In genomic region chr12:121663610-121663929, GRCh38 we compare ENCODE assay signal across 12 cellular contexts. TPM values are rescaled to one million over a fixed set of nuclear protein-coding genes. Genes with fewer than 3 reads are reported as not detected.
DNase-seq lines count a peak whose midpoint lies in the region; ATAC-seq lines count a peak whose summit lies in the region.
"Had no signal": no experiment of that assay in that cellular context is flagged by ENCODE, and none has a peak within 500 bp of the region (broad histone marks: within the 10 kb centered on the region; RNA-seq: fewer than 3 reads in every experiment).

No MANE protein-coding gene starts in this region.

- no peak overlapping the region for H4K8ac ChIP-seq in neuronal stem cell (ENCODE audit: low read depth, low read length)

- H3K36me3 ChIP-seq in KOPT-K1 (ENCODE audit: insufficient read depth, low read length) (peaks cover 17% of the 10 kb centered on the region; the same call in 1 of the 2 replicates), neuronal stem cell (replicated peaks in 1 of 2; ENCODE audit: control insufficient read depth in 2 of 2, insufficient read depth in 2 of 2, low read length in 2 of 2) (no peaks in the 10 kb centered on the region)
- no peaks in the 10 kb centered on the region for H3K36me3 ChIP-seq in effector memory CD4-positive, alpha-beta T cell (ENCODE audit: control insufficient read depth, insufficient read depth, low read length)
- H3K36me3 ChIP-seq: suprapubic skin had no signal

- no peak overlapping the region for H3K4me2 ChIP-seq in neuronal stem cell (ENCODE audit: insufficient read depth, low read length, poor library complexity, severe bottlenecking)

- no peaks in the 10 kb centered on the region for H3K9me3 Mint-ChIP-seq in activated CD4-positive, alpha-beta T cell treated with anti-CD3 and anti-CD28 coated beads, Interleukin-2, amount 10 ng/mL, durations not matched to agents 24 days and 14 days
- H3K9me3 Mint-ChIP-seq in activated naive CD8-positive, alpha-beta T cell treated with anti-CD3 and anti-CD28 coated beads, Interleukin-2, amount 10 ng/mL, durations not matched to agents 7 days and 5 days = no peaks in the 10 kb centered on the region

- peaks cover 3% of the 10 kb centered on the region for H3K79me1 ChIP-seq in neuronal stem cell (ENCODE audit: low read depth, low read length)

- H3K4ac ChIP-seq in neuronal stem cell (ENCODE audit: low read length) = no peak overlapping the region

- peak overlapping the region; percentile 82 for H3K4me3 Mint-ChIP-seq in activated CD4-positive, alpha-beta T cell treated with anti-CD3 and anti-CD28 coated beads, Interleukin-2, amount 10 ng/mL, durations not matched to agents 24 days and 14 days
- peak overlapping the region; percentile 95 for H3K4me3 Mint-ChIP-seq in activated naive CD8-positive, alpha-beta T cell treated with anti-CD3 and anti-CD28 coated beads, Interleukin-2, amount 10 ng/mL, durations not matched to agents 7 days and 5 days

- whole genome bisulfite sequencing in neuronal stem cell (ENCODE audit: extremely low coverage in 2 of 2, insufficient read length in 2 of 2, insufficient replicate concordance in 1 of 2), 2 donors = no CpG with 5 or more reads among the region's 3 CpGs

- peak overlapping the region; percentile 83 for H3K27ac ChIP-seq in KOPT-K1 (ENCODE audit: low read depth, low read length, poor library complexity, severe bottlenecking)
- H3K27ac ChIP-seq in neuronal stem cell (replicated peaks; ENCODE audit: low read length) = no peak overlapping the region
- H3K27ac ChIP-seq in effector memory CD4-positive, alpha-beta T cell (ENCODE audit: insufficient read depth, low read length, poor library complexity, severe bottlenecking) = no peak overlapping the region
- H3K27ac ChIP-seq: A549, suprapubic skin had no signal

- no peak overlapping the region for H3K23ac ChIP-seq in neuronal stem cell (ENCODE audit: low read depth, low read length, poor library complexity)

- no peak for DNase-seq in activated CD4-positive, alpha-beta T cell treated with anti-CD3 and anti-CD28 coated beads, Interleukin-2, amount 10 ng/mL, durations not matched to agents 24 days and 14 days
- no peak for DNase-seq in activated CD4-positive, alpha-beta T cell treated with anti-CD3 and anti-CD28 coated beads, Interleukin-2, amount 50 U/mL, for 1 hour
- no peak for DNase-seq in activated naive CD8-positive, alpha-beta T cell treated with anti-CD3 and anti-CD28 coated beads, Interleukin-2, amount 10 ng/mL, durations not matched to agents 7 days and 5 days
- DNase-seq in neuronal stem cell (ENCODE audit: low spot score) = no peak
- DNase-seq in effector memory CD4-positive, alpha-beta T cell = no peak
- no peak for DNase-seq in sciatic nerve (ENCODE audit: low spot score)
- no peak for DNase-seq in EL
- DNase-seq: NCI-H187 treated with DMSO at 0.1 percent for 48 hours had no signal

- H3K4me1 Mint-ChIP-seq in activated CD4-positive, alpha-beta T cell treated with anti-CD3 and anti-CD28 coated beads, Interleukin-2, amount 10 ng/mL, durations not matched to agents 24 days and 14 days = peaks cover 55% of the 10 kb centered on the region
- peaks cover 62% of the 10 kb centered on the region for H3K4me1 Mint-ChIP-seq in activated naive CD8-positive, alpha-beta T cell treated with anti-CD3 and anti-CD28 coated beads, Interleukin-2, amount 10 ng/mL, durations not matched to agents 7 days and 5 days

- H3K9ac ChIP-seq in neuronal stem cell (ENCODE audit: low read depth, low read length, poor library complexity) = no peak overlapping the region

- H3K27me3 Mint-ChIP-seq in activated CD4-positive, alpha-beta T cell treated with anti-CD3 and anti-CD28 coated beads, Interleukin-2, amount 10 ng/mL, durations not matched to agents 24 days and 14 days = no peaks in the 10 kb centered on the region
- no peaks in the 10 kb centered on the region for H3K27me3 Mint-ChIP-seq in activated naive CD8-positive, alpha-beta T cell treated with anti-CD3 and anti-CD28 coated beads, Interleukin-2, amount 10 ng/mL, durations not matched to agents 7 days and 5 days

- no peak overlapping the region for H3K14ac ChIP-seq in neuronal stem cell (ENCODE audit: low read length)

- H4K91ac ChIP-seq in neuronal stem cell (ENCODE audit: low read depth, low read length, poor library complexity) = no peak overlapping the region

- no peak overlapping the region for H2BK15ac ChIP-seq in neuronal stem cell (ENCODE audit: low read length)

- peaks cover 6% of the 10 kb centered on the region for H3K36me3 Mint-ChIP-seq in activated CD4-positive, alpha-beta T cell treated with anti-CD3 and anti-CD28 coated beads, Interleukin-2, amount 10 ng/mL, durations not matched to agents 24 days and 14 days (ENCODE audit: low read depth)
- H3K36me3 Mint-ChIP-seq in activated naive CD8-positive, alpha-beta T cell treated with anti-CD3 and anti-CD28 coated beads, Interleukin-2, amount 10 ng/mL, durations not matched to agents 7 days and 5 days = peaks cover 14% of the 10 kb centered on the region

- POLR2A ChIA-PET in activated naive CD8-positive, alpha-beta T cell treated with anti-CD3 and anti-CD28 coated beads, Interleukin-2, amount 10 ng/mL, durations not matched to agents 7 days and 5 days (lab: Charles Lee) = interaction anchor here (1.0 to 9.8 kb wide), 6 partner anchors 9 to 127 kb away, joined by 3 to 166 read pairs (median 4); partner anchors contain the start of gene ORAI1

- H3K27me3 ChIP-seq in neuronal stem cell (ENCODE audit: control insufficient read depth in 3 of 3, insufficient read depth in 3 of 3, low read depth in 1 of 3, low read length in 3 of 3) = no peaks in the 10 kb centered on the region
- no peaks in the 10 kb centered on the region for H3K27me3 ChIP-seq in effector memory CD4-positive, alpha-beta T cell (replicated peaks; ENCODE audit: control insufficient read depth, insufficient read depth, low read length, poor library complexity, severe bottlenecking)
- H3K27me3 ChIP-seq: suprapubic skin had no signal

- H2BK12ac ChIP-seq in neuronal stem cell (ENCODE audit: low read length) = no peak overlapping the region

- no peaks in the 10 kb centered on the region for H3K9me3 ChIP-seq in KOPT-K1 (ENCODE audit: insufficient read depth, low read length, poor library complexity, severe bottlenecking)
- no peaks in the 10 kb centered on the region for H3K9me3 ChIP-seq in neuronal stem cell (replicated peaks in 1 of 2; ENCODE audit: control insufficient read depth in 2 of 2, insufficient read depth in 1 of 2, low read depth in 1 of 2, low read length in 2 of 2)
- H3K9me3 ChIP-seq in effector memory CD4-positive, alpha-beta T cell (ENCODE audit: control insufficient read depth, low read length) = no peaks in the 10 kb centered on the region
- H3K9me3 ChIP-seq: A549, suprapubic skin had no signal

- peaks cover 8% of the 10 kb centered on the region in 2 donors for H3K4me1 ChIP-seq in neuronal stem cell (ENCODE audit: control insufficient read depth in 2 of 2, insufficient read depth in 1 of 2, low read depth in 1 of 2, low read length in 2 of 2)
- peaks cover 40% of the 10 kb centered on the region for H3K4me1 ChIP-seq in effector memory CD4-positive, alpha-beta T cell (ENCODE audit: control insufficient read depth, insufficient read depth, low read length, poor library complexity, severe bottlenecking)
- H3K4me1 ChIP-seq: A549 had no signal

- H2AFZ ChIP-seq in neuronal stem cell (ENCODE audit: low read length) = peak overlapping the region; percentile 77

- H3K27ac Mint-ChIP-seq in activated CD4-positive, alpha-beta T cell treated with anti-CD3 and anti-CD28 coated beads, Interleukin-2, amount 10 ng/mL, durations not matched to agents 24 days and 14 days = peak overlapping the region; percentile 82
- peak overlapping the region; percentile 92 for H3K27ac Mint-ChIP-seq in activated naive CD8-positive, alpha-beta T cell treated with anti-CD3 and anti-CD28 coated beads, Interleukin-2, amount 10 ng/mL, durations not matched to agents 7 days and 5 days

- H3K18ac ChIP-seq in neuronal stem cell (ENCODE audit: low read length) = no peak overlapping the region

- no peak overlapping the region for H2BK120ac ChIP-seq in neuronal stem cell (ENCODE audit: low read depth, low read length)

- ATAC-seq in activated naive CD8-positive, alpha-beta T cell treated with anti-CD3 and anti-CD28 coated beads, Interleukin-2, amount 10 ng/mL, durations not matched to agents 7 days and 5 days (ENCODE audit: low read depth) = no peak
- no peak for ATAC-seq in sciatic nerve

- intact Hi-C loops in activated CD4-positive, alpha-beta T cell treated with anti-CD3 and anti-CD28 coated beads, Interleukin-2, amount 10 ng/mL, durations not matched to agents 24 days and 14 days (cut with micrococcal nuclease) = no loop called here
- intact Hi-C loops in sciatic nerve (cut with DNase I) = no loop called here

- H2BK5ac ChIP-seq in neuronal stem cell (ENCODE audit: low read length) = no peak overlapping the region

- no peak overlapping the region for H3K4me3 ChIP-seq in neuronal stem cell (ENCODE audit: low read length in 2 of 2)
- no peak overlapping the region for H3K4me3 ChIP-seq in effector memory CD4-positive, alpha-beta T cell (ENCODE audit: insufficient read depth, low read depth, low read length, poor library complexity, severe bottlenecking)
- H3K4me3 ChIP-seq: A549 had no signal

- H2AK5ac ChIP-seq in neuronal stem cell (ENCODE audit: low read depth, low read length) = no peak overlapping the region

RNA-seq across cellular contexts. Expression of gene MORN3, which starts 5.9 kb away (rescaled TPM):
- total RNA-seq in activated CD4-positive, alpha-beta T cell treated with anti-CD3 and anti-CD28 coated beads, Interleukin-2, amount 10 ng/mL, durations not matched to agents 24 days and 14 days = 0.26 and 1.0 TPM in 2 replicates
- 1 to 10 TPM; 5.2 to 6.2 TPM for total RNA-seq in activated naive CD8-positive, alpha-beta T cell treated with anti-CD3 and anti-CD28 coated beads, Interleukin-2, amount 10 ng/mL, durations not matched to agents 7 days and 5 days
- 1.1 TPM for polyA plus RNA-seq in neuronal stem cell (2013, experiment 1 of 2)
- 0.91 TPM for polyA plus RNA-seq in neuronal stem cell (2013, experiment 2 of 2)
- total RNA-seq in sciatic nerve = 0.49 TPM
- total RNA-seq: left ventricle myocardium superior had no signal

RNA-seq across cellular contexts. Expression of gene ORAI1, which starts 37.2 kb away (rescaled TPM):
- 58.3 and 61.8 TPM in 2 replicates for total RNA-seq in activated CD4-positive, alpha-beta T cell treated with anti-CD3 and anti-CD28 coated beads, Interleukin-2, amount 10 ng/mL, durations not matched to agents 24 days and 14 days
- total RNA-seq in activated naive CD8-positive, alpha-beta T cell treated with anti-CD3 and anti-CD28 coated beads, Interleukin-2, amount 10 ng/mL, durations not matched to agents 7 days and 5 days = 10 to 100 TPM; 54.2 to 60.1 TPM
- polyA plus RNA-seq in neuronal stem cell (2013, experiment 1 of 2) = 15.7 TPM
- polyA plus RNA-seq in neuronal stem cell (2013, experiment 2 of 2) = 15.4 TPM
- total RNA-seq in sciatic nerve = 14.0 TPM

RNA-seq across cellular contexts. Expression of gene TMEM120B, which starts 49.0 kb away (rescaled TPM):
- total RNA-seq in activated CD4-positive, alpha-beta T cell treated with anti-CD3 and anti-CD28 coated beads, Interleukin-2, amount 10 ng/mL, durations not matched to agents 24 days and 14 days = 17.1 and 18.4 TPM in 2 replicates
- total RNA-seq in activated naive CD8-positive, alpha-beta T cell treated with anti-CD3 and anti-CD28 coated beads, Interleukin-2, amount 10 ng/mL, durations not matched to agents 7 days and 5 days = 1 to 10 TPM; 9.8 to 9.9 TPM
- polyA plus RNA-seq in neuronal stem cell (2013, experiment 1 of 2) = 11.1 TPM
- polyA plus RNA-seq in neuronal stem cell (2013, experiment 2 of 2) = 11.1 TPM
- total RNA-seq in sciatic nerve = 20.6 TPM
